Comparison of ENCODE assay signal across 16 cellular contexts in the genomic region with DNA sequence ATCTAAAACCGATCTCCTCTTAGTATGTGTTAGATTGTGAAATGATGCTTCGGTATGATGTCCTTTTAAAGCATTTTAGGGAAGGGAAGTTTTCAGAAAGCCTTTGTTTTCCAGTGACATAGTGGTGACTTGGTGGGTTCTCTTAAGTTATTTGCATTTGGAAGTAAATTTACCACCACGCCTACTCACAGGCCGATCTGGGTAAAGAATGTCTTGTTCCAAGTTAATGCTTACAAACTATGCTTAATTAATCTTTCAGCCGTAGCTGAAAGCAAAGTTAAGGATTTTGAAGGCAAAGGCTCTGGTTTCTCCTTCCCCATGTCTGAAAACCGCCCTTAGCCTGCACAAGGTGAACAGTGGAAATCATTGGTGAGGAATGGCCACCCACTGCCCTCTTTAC. TPM values are rescaled to one million over a fixed set of nuclear protein-coding genes. Genes with fewer than 3 reads are reported as not detected.
DNase-seq lines count a peak whose midpoint lies in the region; ATAC-seq, FAIRE-seq and TF ChIP-seq lines count a peak whose summit lies in the region.
"Had no signal": no experiment of that assay in that cellular context is flagged by ENCODE, and none has a peak within 500 bp of the region (broad histone marks: within the 10 kb centered on the region; RNA-seq: fewer than 3 reads in every experiment).

No MANE protein-coding gene starts in this region.

- H3K9ac ChIP-seq in Karpas-422 (ENCODE audit: low read length) (no peak overlapping the region), K562 (ENCODE audit: insufficient read depth in 1 of 2, low read depth in 2 of 2, low read length in 2 of 2) (peak overlapping the region in 1 of 2 experiments; percentile 40; a peak in 3 of 4 replicates), kidney (ENCODE audit: low read length in 2 of 2) (peak overlapping the region in 1 of 2 donors; percentile 56), skeletal muscle tissue (ENCODE audit: low read depth in 1 of 3, low read length in 3 of 3) (no peak overlapping the region)

- in situ Hi-C loops in K562 (cut with MboI): no loop called here

- H3K4me2 ChIP-seq in Karpas-422 (ENCODE audit: low read depth, low read length, poor library complexity, severe bottlenecking): peak overlapping the region; percentile 57
- peak overlapping the region; percentile 72; the same call in 1 of the 2 replicates for H3K4me2 ChIP-seq in K562 (ENCODE audit: insufficient read depth, low read length)

- no peak for TF ChIP-seq POLR2A in K562 (conservative IDR thresholded peaks at IDR 0.05)

- ATAC-seq in K562: no peak
- no peak for ATAC-seq in GM18867 (IDR thresholded peaks at IDR 0.05; ENCODE audit: unreplicated experiment)
- ATAC-seq in GM21576 (IDR thresholded peaks at IDR 0.05; ENCODE audit: unreplicated experiment): no peak
- ATAC-seq: HCT116 had no signal

- H3K27me3 Mint-ChIP-seq in activated CD4-positive, alpha-beta memory T cell treated with anti-CD3 and anti-CD28 coated beads for 36 hours: no peaks in the 10 kb centered on the region

- H2AFZ ChIP-seq in Karpas-422 (ENCODE audit: low read length) (no peak overlapping the region), K562 (ENCODE audit: low read depth, low read length) (peak overlapping the region; percentile 44; the same call in 1 of the 2 replicates)

- CTCF ChIA-PET in K562 (lab: Yijun Ruan, JAX; ENCODE audit: low intra/inter-chr PET ratio): no interaction called here
- CTCF ChIA-PET in activated CD4-positive, alpha-beta memory T cell treated with anti-CD3 and anti-CD28 coated beads for 36 hours (lab: Charles Lee): no interaction called here

- TF ChIP-seq EP300 in K562 (IDR thresholded peaks at IDR 0.05; ENCODE audit: low read length): no peak

- no peak for TF ChIP-seq RAD21 in K562 (CRISPR knock-in tag; conservative IDR thresholded peaks at IDR 0.05 in 1 of 2, IDR thresholded peaks at IDR 0.05 in 1 of 2)

- 65% methylated on average over 6 of the region's 6 CpGs for WGBS in K562 (ENCODE audit: insufficient coverage, low coverage, missing lambda C conversion rate)

- H4K20me1 ChIP-seq in Karpas-422 (ENCODE audit: insufficient read depth, low read depth, low read length) (no peaks in the 10 kb centered on the region), K562 (replicated peaks; ENCODE audit: control insufficient read depth, insufficient read depth, low read length) (no peaks in the 10 kb centered on the region)

- H3K36me3 ChIP-seq in Karpas-422 (ENCODE audit: insufficient read depth, low read length) (peaks cover 16% of the 10 kb centered on the region), K562 (ENCODE audit: control insufficient read depth, insufficient read depth, low read length) (no peaks in the 10 kb centered on the region; the same call in 2 of the 3 replicates), kidney (ENCODE audit: control insufficient read depth in 1 of 2, insufficient read depth in 2 of 2, low read length in 2 of 2) (peaks cover 0 to under 1% of the 10 kb centered on the region in 2 donors), skeletal muscle tissue (ENCODE audit: control insufficient read depth in 3 of 3, insufficient read depth in 3 of 3, low read length in 3 of 3) (peaks cover 0 to 9% (median 4%) of the 10 kb centered on the region in 3 donors)

- H3K4me1 ChIP-seq in Karpas-422 (ENCODE audit: low read length): peaks cover 84% of the 10 kb centered on the region
- H3K4me1 ChIP-seq in K562 (replicated peaks in 1 of 2; ENCODE audit: control insufficient read depth in 2 of 2, insufficient read depth in 2 of 2, low read length in 2 of 2): peaks cover 12 to 64% of the 10 kb centered on the region in 2 experiments; a peak in 4 of 5 replicates
- H3K4me1 ChIP-seq in kidney (ENCODE audit: control insufficient read depth in 1 of 2, insufficient read depth in 1 of 2, low read depth in 1 of 2, low read length in 2 of 2): peaks cover 15 to 29% of the 10 kb centered on the region in 2 donors
- peaks cover 34 to 60% (median 46%) of the 10 kb centered on the region in 3 donors for H3K4me1 ChIP-seq in skeletal muscle tissue (ENCODE audit: control insufficient read depth in 3 of 3, insufficient read depth in 3 of 3, low read length in 3 of 3)

- no peak overlapping the region for H3K27ac Mint-ChIP-seq in activated CD4-positive, alpha-beta memory T cell treated with anti-CD3 and anti-CD28 coated beads for 36 hours

- peaks cover 2% of the 10 kb centered on the region for H3K36me3 Mint-ChIP-seq in activated CD4-positive, alpha-beta memory T cell treated with anti-CD3 and anti-CD28 coated beads for 36 hours

- no peak overlapping the region for H3K4me3 ChIP-seq in Karpas-422 (ENCODE audit: low read length)
- H3K4me3 ChIP-seq in K562: no peak overlapping the region
- H3K4me3 ChIP-seq in kidney (ENCODE audit: low read length in 2 of 2): peak overlapping the region in 1 of 2 donors; percentile 45
- H3K4me3 ChIP-seq in skeletal muscle tissue (ENCODE audit: low read length in 3 of 3): no peak overlapping the region

- H3K79me2 ChIP-seq in Karpas-422 (ENCODE audit: low read length) (peaks cover 100% of the 10 kb centered on the region), K562 (ENCODE audit: control insufficient read depth, insufficient read depth, low read length) (no peaks in the 10 kb centered on the region; the same call in 2 of the 3 replicates)

- FAIRE-seq in K562 (lab: Jason Lieb, UNC): no peak
- FAIRE-seq in kidney (lab: Jason Lieb, UNC): peak; percentile 39
- FAIRE-seq: GM12892, GM18507 had no signal

- H3K27me3 ChIP-seq in Karpas-422 (ENCODE audit: low read length) (no peaks in the 10 kb centered on the region), K562 (ENCODE audit: control insufficient read depth in 2 of 2, insufficient read depth in 2 of 2, low read length in 2 of 2) (no peaks in the 10 kb centered on the region), skeletal muscle tissue (ENCODE audit: control insufficient read depth in 3 of 3, insufficient read depth in 3 of 3, low read length in 3 of 3) (no peaks in the 10 kb centered on the region)

- no peaks in the 10 kb centered on the region for H3K9me3 ChIP-seq in Karpas-422 (ENCODE audit: low read length)
- H3K9me3 ChIP-seq in K562 (replicated peaks; ENCODE audit: control insufficient read depth, insufficient read depth, low read depth, low read length): no peaks in the 10 kb centered on the region
- H3K9me3 ChIP-seq in kidney (ENCODE audit: control insufficient read depth in 1 of 2, low read length in 2 of 2): no peaks in the 10 kb centered on the region
- no peaks in the 10 kb centered on the region for H3K9me3 ChIP-seq in skeletal muscle tissue (ENCODE audit: control insufficient read depth in 3 of 3, low read length in 3 of 3)

- TF ChIP-seq CTCF in K562 (IDR thresholded peaks at IDR 0.05 in 2 of 3, conservative IDR thresholded peaks at IDR 0.05 in 1 of 3; ENCODE audit: insufficient read depth in 2 of 3, low read depth in 1 of 3, low read length in 3 of 3) (no peak), kidney (IDR thresholded peaks at IDR 0.05; ENCODE audit: borderline replicate concordance, extremely low read depth, insufficient read depth) (no peak)

- POLR2A ChIA-PET in K562 (lab: Yijun Ruan, JAX): interaction anchor here (0.6 to 1.4 kb wide), 7 partner anchors 8 to 117 kb away, joined by 3 to 13 read pairs (median 4); partner anchors contain the start of gene MTURN
- POLR2A ChIA-PET in activated CD4-positive, alpha-beta memory T cell treated with anti-CD3 and anti-CD28 coated beads for 36 hours (lab: Charles Lee): no interaction called here

- H3K4me3 Mint-ChIP-seq in activated CD4-positive, alpha-beta memory T cell treated with anti-CD3 and anti-CD28 coated beads for 36 hours: no peak overlapping the region
- H3K4me3 Mint-ChIP-seq: CD14-positive monocyte had no signal

- H3K27ac ChIP-seq in Karpas-422 (ENCODE audit: low read length) (no peak overlapping the region), K562 (ENCODE audit: extremely low read depth, low read depth, low read length) (peak overlapping the region; percentile 29; the same call in 1 of the 3 replicates), kidney (ENCODE audit: low read depth in 2 of 2, low read length in 2 of 2) (peak overlapping the region; percentile 69 to 74), skeletal muscle tissue (ENCODE audit: low read depth, low read length) (peak overlapping the region; percentile 52)

- no peaks in the 10 kb centered on the region for H3K9me3 Mint-ChIP-seq in activated CD4-positive, alpha-beta memory T cell treated with anti-CD3 and anti-CD28 coated beads for 36 hours
- H3K9me3 Mint-ChIP-seq: CD14-positive monocyte had no signal

- no peaks in the 10 kb centered on the region for H3K9me2 ChIP-seq in Karpas-422 (replicated peaks; ENCODE audit: insufficient read depth, low read length)

- intact Hi-C loops in K562 (cut with micrococcal nuclease): no loop called here
- intact Hi-C loops in kidney (cut with DNase I): no loop called here
- intact Hi-C loops in activated CD4-positive, alpha-beta memory T cell treated with anti-CD3 and anti-CD28 coated beads for 36 hours (cut with micrococcal nuclease): no loop called here

- no peaks in the 10 kb centered on the region for H3K9me1 ChIP-seq in K562 (ENCODE audit: control insufficient read depth, insufficient read depth, low read length)

- no TSS peak for BruUV-seq in K562 (replicated peaks; lab: Mats Ljungman, UMichigan)

- H3K4me1 Mint-ChIP-seq in activated CD4-positive, alpha-beta memory T cell treated with anti-CD3 and anti-CD28 coated beads for 36 hours (ENCODE audit: low read depth): no peaks in the 10 kb centered on the region
- H3K4me1 Mint-ChIP-seq: CD14-positive monocyte had no signal

- no peak for DNase-seq in Karpas-422
- no peak for DNase-seq in K562 (ENCODE audit: extremely low read depth in 1 of 4, low spot score in 3 of 4)
- no peak for DNase-seq in kidney
- no peak for DNase-seq in activated CD4-positive, alpha-beta memory T cell treated with anti-CD3 and anti-CD28 coated beads for 36 hours
- DNase-seq: DMS79, GOT3, NCI-H1436, NCI-H2029, NCI-H524 treated with DMSO at 0.1 percent for 48 hours had no signal

RNA-seq across cellular contexts. Expression of gene MTURN, which starts 10.7 kb away (rescaled TPM):
- 80.2 and 89.4 TPM in 2 replicates for total RNA-seq in Karpas-422 (2014; rRNA removed; shearing (Covaris generic); ENCODE audit: low replicate concordance)
- 10.7 and 25.4 TPM in 2 replicates for total RNA-seq in K562 (2011; cell fraction: chromatin; rRNA removed; ENCODE audit: low replicate concordance)
- 8.7 and 10.9 TPM in 2 replicates for total RNA-seq in K562 (2011; cell fraction: nucleolus; rRNA removed)
- 20.8 and 31.9 TPM in 2 replicates for total RNA-seq in K562 (2011; cell fraction: nucleoplasm; rRNA removed)
- total RNA-seq in K562 (2014; rRNA removed) (8.8 and 10.0 TPM in 2 replicates), K562 (2014; rRNA removed; fragmentation: Illumina TruSeq; extraction: Trizol) (6.4 and 7.8 TPM in 2 replicates), K562 (2015; rRNA removed; fragmentation: Illumina TruSeq; extraction: Trizol) (1.4 and 1.6 TPM in 2 replicates), K562 (2021) (5.0 and 7.7 TPM in 2 replicates), kidney (80.1 TPM), skeletal muscle tissue (74.6 TPM)
- polyA plus RNA-seq in K562 (2011; rRNA removed) (9.2 and 14.8 TPM in 2 replicates), K562 (2014; fragmentation: Illumina TruSeq; extraction: Trizol) (5.3 TPM in 2 replicates), K562 (2014; fragmentation: Nextera tagmentation; extraction: Ambion mirVana) (1 to 10 TPM in 1 of 2 experiments, under 1 TPM in 1; 0.94 to 1.0 TPM), K562 (2014; rRNA removed) (6.5 and 8.0 TPM in 2 replicates), kidney (ENCODE audit: insufficient read depth, low read depth, low replicate concordance) (54.7 TPM)
- 5.6 and 7.0 TPM in 2 replicates for polyA plus RNA-seq in K562 (2011; cell fraction: cytosol; rRNA removed)
- 23.8 and 26.1 TPM in 2 replicates for polyA plus RNA-seq in K562 (2011; cell fraction: nucleus; rRNA removed)
- 3.4 and 5.4 TPM in 2 replicates for polyA plus RNA-seq in K562 (2012)
- polyA minus RNA-seq in K562 (2011; rRNA and poly(A)+ RNA removed): 9.0 and 14.6 TPM in 2 replicates
- 1.7 and 6.6 TPM in 2 replicates for polyA minus RNA-seq in K562 (2011; cell fraction: cytosol; rRNA and poly(A)+ RNA removed)
- polyA minus RNA-seq in K562 (2011; cell fraction: nucleus; rRNA and poly(A)+ RNA removed): 7.0 and 9.3 TPM in 2 replicates
- 1 to 10 TPM; 3.1 to 3.7 TPM for total RNA-seq in activated CD4-positive, alpha-beta memory T cell treated with anti-CD3 and anti-CD28 coated beads for 36 hours
